1 cellular context compared by ENCODE assay signal in genomic region chr7:94529516-94529915, GRCh38.
A peak's percentile ranks its signal among the peaks of the same experiment; 100 is the strongest.
TF ChIP-seq lines count a peak whose summit lies in the region.

No MANE protein-coding gene starts in this region.

TF ChIP-seq in IMR-90, 13 proteins besides CTCF, POLR2A, EP300 and RAD21:
- TF ChIP-seq MAFK (IDR thresholded peaks at IDR 0.05; ENCODE audit: low read depth, low read length) (peak; percentile 41; the same call in 1 of the 2 replicates), MXI1 (IDR thresholded peaks at IDR 0.05; ENCODE audit: borderline replicate concordance, low read depth, low read length) (no peak)
TF ChIP-seq in IMR-90: peak in this region for 1.
